Comparison of ENCODE assay signal across 11 cellular contexts in the genomic region with DNA sequence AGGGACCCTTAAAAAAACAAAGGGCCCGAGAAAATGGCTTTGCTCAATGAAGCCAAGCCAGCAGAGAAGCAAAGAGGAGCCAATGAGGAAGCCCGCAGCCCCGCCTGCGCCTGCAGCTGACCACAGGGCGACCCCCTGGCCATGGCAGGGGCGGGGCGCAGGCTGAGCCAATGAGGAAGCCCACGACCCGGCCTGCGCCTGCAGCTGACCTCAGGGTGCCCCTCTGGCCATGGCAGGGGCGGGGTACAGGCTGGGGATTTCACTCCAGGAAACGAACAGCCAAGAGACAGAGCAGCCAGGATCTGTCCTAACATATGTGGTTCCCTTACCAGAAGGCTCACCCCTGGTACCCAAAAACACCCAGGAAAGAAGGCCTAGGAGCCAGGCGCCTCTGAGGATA.
DNase-seq lines count a peak whose midpoint lies in the region; ATAC-seq, FAIRE-seq and TF ChIP-seq lines count a peak whose summit lies in the region.
"Had no signal": no experiment of that assay in that cellular context is flagged by ENCODE, and none has a peak within 500 bp of the region (broad histone marks: within the 10 kb centered on the region; RNA-seq: fewer than 3 reads in every experiment).

No MANE protein-coding gene starts in this region.

- CTCF ChIA-PET in K562 (lab: Yijun Ruan, JAX; ENCODE audit: low intra/inter-chr PET ratio): no interaction called here

- H3K4me1 Mint-ChIP-seq in HFFc6 (ENCODE audit: low read depth): peaks cover 53% of the 10 kb centered on the region

- POLR2A ChIA-PET in K562 (lab: Yijun Ruan, JAX): no interaction called here

- DNase-seq in CD1c-positive myeloid dendritic cell (ENCODE audit: extremely low spot score) (peak; percentile 64), HFFc6 (no peak), K562 (ENCODE audit: extremely low read depth in 1 of 4, low spot score in 3 of 4) (peak; percentile 26 to 38 (median 30)), lung (ENCODE audit: low spot score) (no peak), NCI-H146 treated with DMSO at 0.1 percent for 48 hours (lab: John Stamatoyannopoulos, UW; ENCODE audit: unreplicated experiment) (no peak), HuH-7 (ENCODE audit: low spot score) (no peak)
- no peak for DNase-seq in effector CD4-positive, alpha-beta T cell
- DNase-seq: foreskin fibroblast had no signal

- TF ChIP-seq RAD21 in K562 (CRISPR knock-in tag; conservative IDR thresholded peaks at IDR 0.05 in 1 of 2, IDR thresholded peaks at IDR 0.05 in 1 of 2): no peak

- peak overlapping the region; percentile 59 for H3K27ac Mint-ChIP-seq in HFFc6

- H3K9ac ChIP-seq in K562 (ENCODE audit: insufficient read depth in 1 of 2, low read depth in 2 of 2, low read length in 2 of 2): no peak overlapping the region

- H3K4me3 Mint-ChIP-seq in HFFc6: no peak overlapping the region

- peaks cover 11% of the 10 kb centered on the region for H4K20me1 ChIP-seq in K562 (replicated peaks; ENCODE audit: control insufficient read depth, insufficient read depth, low read length)

- in situ Hi-C loops in K562 (cut with MboI): no loop called here

- no peaks in the 10 kb centered on the region for H3K9me3 Mint-ChIP-seq in HFFc6
- H3K9me3 Mint-ChIP-seq: brain had no signal

- 76% methylated on average over 3 of the region's 13 CpGs for WGBS in K562 (ENCODE audit: insufficient coverage, low coverage, missing lambda C conversion rate)
- WGBS in lung, 2 donors: 66 to 68% methylated on average over 13 of the region's 13 CpGs

- H3K27ac ChIP-seq in K562 (ENCODE audit: extremely low read depth, low read depth, low read length) (0 out of 3 replicates have a peak overlapping the region, but pooled peaks have one; percentile 19), lung (ENCODE audit: low read depth in 1 of 2, low read length in 1 of 2) (peak overlapping the region in 1 of 2 donors; percentile 62)
- H3K27ac ChIP-seq: thoracic aorta had no signal

- no peak overlapping the region for H3K4me2 ChIP-seq in K562 (ENCODE audit: insufficient read depth, low read length)

- H3K4me3 ChIP-seq in K562 (no peak overlapping the region), lung (no peak overlapping the region)
- H3K4me3 ChIP-seq: thoracic aorta had no signal

- no peak overlapping the region for H2AFZ ChIP-seq in K562 (ENCODE audit: low read depth, low read length)

- no peaks in the 10 kb centered on the region for H3K27me3 ChIP-seq in K562 (ENCODE audit: control insufficient read depth in 2 of 2, insufficient read depth in 2 of 2, low read length in 2 of 2)
- H3K27me3 ChIP-seq in lung (ENCODE audit: control insufficient read depth, insufficient read depth): no peaks in the 10 kb centered on the region

- no peaks in the 10 kb centered on the region for H3K9me1 ChIP-seq in K562 (ENCODE audit: control insufficient read depth, insufficient read depth, low read length)

- TF ChIP-seq CTCF in HFFc6 (IDR thresholded peaks at IDR 0.05) (no peak), K562 (IDR thresholded peaks at IDR 0.05 in 2 of 3, conservative IDR thresholded peaks at IDR 0.05 in 1 of 3; ENCODE audit: insufficient read depth in 2 of 3, low read depth in 1 of 3, low read length in 3 of 3) (no peak), lung (IDR thresholded peaks at IDR 0.05; ENCODE audit: control extremely low read depth, extremely low read depth) (no peak)

- ATAC-seq in K562 (no peak), lung (ENCODE audit: insufficient read depth, low FRiP score) (peak; percentile 15), HG02970 (IDR thresholded peaks at IDR 0.05; ENCODE audit: low FRiP score, unreplicated experiment) (no peak)

- TF ChIP-seq EP300 in K562 (IDR thresholded peaks at IDR 0.05; ENCODE audit: low read length): no peak

- no peak for FAIRE-seq in K562 (lab: Jason Lieb, UNC)

- H3K36me3 ChIP-seq in K562 (ENCODE audit: control insufficient read depth, insufficient read depth, low read length) (peaks cover 38% of the 10 kb centered on the region), lung (ENCODE audit: control insufficient read depth in 2 of 2, insufficient read depth in 2 of 2, low read length in 2 of 2) (peaks cover 0 to 21% of the 10 kb centered on the region in 2 donors)

- peaks cover 42% of the 10 kb centered on the region for H3K79me2 ChIP-seq in K562 (ENCODE audit: control insufficient read depth, insufficient read depth, low read length)

- H3K4me1 ChIP-seq in K562 (replicated peaks in 1 of 2; ENCODE audit: control insufficient read depth in 2 of 2, insufficient read depth in 2 of 2, low read length in 2 of 2) (peaks cover 28 to 34% of the 10 kb centered on the region in 2 experiments), lung (ENCODE audit: control insufficient read depth in 2 of 2, insufficient read depth in 2 of 2, low read length in 2 of 2) (peaks cover 15 to 16% of the 10 kb centered on the region in 2 donors)

- intact Hi-C loops in K562 (cut with micrococcal nuclease): loop anchor here (5.0 kb wide), 1 partner anchor 97 kb away; no protein-coding TSS in a partner anchor

- H3K9me3 ChIP-seq in K562 (replicated peaks; ENCODE audit: control insufficient read depth, insufficient read depth, low read depth, low read length) (no peaks in the 10 kb centered on the region), lung (ENCODE audit: control insufficient read depth in 2 of 2, insufficient read depth in 1 of 2, low read length in 1 of 2) (no peaks in the 10 kb centered on the region)
- H3K9me3 ChIP-seq: thoracic aorta had no signal

- BruUV-seq in K562 (replicated peaks; lab: Mats Ljungman, UMichigan): no TSS peak

- no peaks in the 10 kb centered on the region; the same call in 1 of the 2 replicates for H3K27me3 Mint-ChIP-seq in HFFc6 (ENCODE audit: insufficient read depth)
- H3K27me3 Mint-ChIP-seq: brain had no signal

- no peak for TF ChIP-seq POLR2A in K562 (conservative IDR thresholded peaks at IDR 0.05)

- H3K36me3 Mint-ChIP-seq in HFFc6 (ENCODE audit: low read depth): peaks cover 39% of the 10 kb centered on the region

TF ChIP-seq in K562, 482 proteins besides CTCF, POLR2A, EP300 and RAD21 (continues in another document):
- TF ChIP-seq TEAD2 (tag; IDR thresholded peaks at IDR 0.05): no peak
- TF ChIP-seq BRF1 (IDR thresholded peaks at IDR 0.05; ENCODE audit: borderline replicate concordance, extremely low read depth, insufficient read length): no peak
- no peak for TF ChIP-seq CEBPZ (IDR thresholded peaks at IDR 0.05; ENCODE audit: borderline replicate concordance, low read depth, low read length)
- no peak for TF ChIP-seq RUNX1 (IDR thresholded peaks at IDR 0.05; ENCODE audit: low read depth)
- TF ChIP-seq, protein P1, sequence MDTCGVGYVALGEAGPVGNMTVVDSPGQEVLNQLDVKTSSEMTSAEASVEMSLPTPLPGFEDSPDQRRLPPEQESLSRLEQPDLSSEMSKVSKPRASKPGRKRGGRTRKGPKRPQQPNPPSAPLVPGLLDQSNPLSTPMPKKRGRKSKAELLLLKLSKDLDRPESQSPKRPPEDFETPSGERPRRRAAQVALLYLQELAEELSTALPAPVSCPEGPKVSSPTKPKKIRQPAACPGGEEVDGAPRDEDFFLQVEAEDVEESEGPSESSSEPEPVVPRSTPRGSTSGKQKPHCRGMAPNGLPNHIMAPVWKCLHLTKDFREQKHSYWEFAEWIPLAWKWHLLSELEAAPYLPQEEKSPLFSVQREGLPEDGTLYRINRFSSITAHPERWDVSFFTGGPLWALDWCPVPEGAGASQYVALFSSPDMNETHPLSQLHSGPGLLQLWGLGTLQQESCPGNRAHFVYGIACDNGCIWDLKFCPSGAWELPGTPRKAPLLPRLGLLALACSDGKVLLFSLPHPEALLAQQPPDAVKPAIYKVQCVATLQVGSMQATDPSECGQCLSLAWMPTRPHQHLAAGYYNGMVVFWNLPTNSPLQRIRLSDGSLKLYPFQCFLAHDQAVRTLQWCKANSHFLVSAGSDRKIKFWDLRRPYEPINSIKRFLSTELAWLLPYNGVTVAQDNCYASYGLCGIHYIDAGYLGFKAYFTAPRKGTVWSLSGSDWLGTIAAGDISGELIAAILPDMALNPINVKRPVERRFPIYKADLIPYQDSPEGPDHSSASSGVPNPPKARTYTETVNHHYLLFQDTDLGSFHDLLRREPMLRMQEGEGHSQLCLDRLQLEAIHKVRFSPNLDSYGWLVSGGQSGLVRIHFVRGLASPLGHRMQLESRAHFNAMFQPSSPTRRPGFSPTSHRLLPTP (IDR thresholded peaks at IDR 0.05; ENCODE audit: borderline replicate concordance, extremely low read depth, insufficient read length): no peak
- no peak for TF ChIP-seq ZNF146 (CRISPR knock-in tag; IDR thresholded peaks at IDR 0.05; ENCODE audit: unreplicated experiment)

Comparison
In these comparisons a context has a peak if more than half of its experiments do, and no peak if none do; other contexts are left out.
1. DNase-seq: peak in CD1c-positive myeloid dendritic cell (single experiment) and K562 (4 of 4); none in HFFc6 (single experiment), lung (single experiment), effector CD4-positive, alpha-beta T cell (single experiment), NCI-H146 treated with DMSO at 0.1 percent for 48 hours (single experiment) and HuH-7 (single experiment).